In the genomic region with DNA sequence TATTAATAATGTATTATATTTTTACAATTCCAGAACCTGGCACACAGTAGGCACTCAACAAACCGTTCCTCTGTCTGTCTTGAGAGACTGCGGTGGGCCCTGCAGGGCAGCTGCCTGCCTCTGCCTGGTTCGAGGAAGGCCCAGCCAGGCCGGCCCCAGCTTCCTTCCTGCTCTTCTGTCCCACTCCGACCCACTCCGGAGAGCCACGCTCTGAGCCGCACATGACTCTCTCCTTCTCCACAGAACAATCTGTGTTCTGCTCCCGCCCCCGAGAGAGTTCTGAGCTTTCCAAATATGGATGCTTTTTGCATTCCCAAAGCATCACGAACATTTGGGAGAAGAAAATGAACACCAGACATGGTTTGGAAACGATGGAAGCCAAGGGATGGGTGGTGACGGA, we compare ENCODE assay signal across 8 cellular contexts. TPM values are rescaled to one million over a fixed set of nuclear protein-coding genes. Genes with fewer than 3 reads are reported as not detected.
DNase-seq lines count a peak whose midpoint lies in the region; ATAC-seq and TF ChIP-seq lines count a peak whose summit lies in the region.

No MANE protein-coding gene starts in this region.

- POLR2A ChIA-PET in AG04449 (lab: Yijun Ruan, JAX) (interaction anchor here (1.0 to 1.9 kb wide), 2 partner anchors 350 to 362 kb away, joined by 3 to 7 read pairs; partner anchors contain the start of gene CALM1), HEK293 (lab: Yijun Ruan, JAX) (interaction anchor here (0.9 kb wide), 1 partner anchor 362 kb away, joined by 6 read pairs; the partner anchor contains the start of gene CALM1)

- peaks cover 1% of the 10 kb centered on the region for H3K27me3 Mint-ChIP-seq in activated naive CD4-positive, alpha-beta T cell treated with anti-CD3 and anti-CD28 coated beads, Interleukin-2, amount 50 U/mL, for 24 hours

- WGBS in heart right ventricle, 2 donors = 14 to 18% methylated on average over 13 of the region's 13 CpGs

- H3K36me3 Mint-ChIP-seq in activated naive CD4-positive, alpha-beta T cell treated with anti-CD3 and anti-CD28 coated beads, Interleukin-2, amount 50 U/mL, for 24 hours = peaks cover 3% of the 10 kb centered on the region

- intact Hi-C loops in heart right ventricle (cut with DNase I) = loop anchor here in 8 of 10 donors (1.0 to 10.0 kb wide), 13 partner anchors 39 to 457 kb away; partner anchors contain the start of genes CALM1 (in 4 of the 8) and TTC7B (in 2 of the 8)

- TF ChIP-seq CTCF in AG04449 (IDR thresholded peaks at IDR 0.05; ENCODE audit: insufficient read depth, low read length, missing control alignments) (no peak), HEK293 (tag by site-specific recombination; IDR thresholded peaks at IDR 0.05) (no peak), heart right ventricle (IDR thresholded peaks at IDR 0.05) (no peak)

- ATAC-seq in heart right ventricle (peak; percentile 66 to 87 (median 82)), GM21423 (IDR thresholded peaks at IDR 0.05; ENCODE audit: unreplicated experiment) (no peak), GM18520 (IDR thresholded peaks at IDR 0.05; ENCODE audit: unreplicated experiment) (no peak)

- peak overlapping the region; percentile 79 for H3K4me3 Mint-ChIP-seq in activated naive CD4-positive, alpha-beta T cell treated with anti-CD3 and anti-CD28 coated beads, Interleukin-2, amount 50 U/mL, for 24 hours

- H3K4me3 ChIP-seq in AG04449 (ENCODE audit: low read depth, low read length) (peak overlapping the region; percentile 74), HEK293 (ENCODE audit: low read depth, low read length) (no peak overlapping the region), heart right ventricle (peak overlapping the region; percentile 39 to 66 (median 60))

- DNase-seq in AG04449 (ENCODE audit: low read depth, low spot score) (no peak), heart right ventricle (peak; percentile 61 to 64), putamen (ENCODE audit: low spot score) (peak; percentile 62), NCI-H2029 treated with DMSO at 0.1 percent for 48 hours (lab: John Stamatoyannopoulos, UW) (no peak)

- H3K9me3 Mint-ChIP-seq in activated naive CD4-positive, alpha-beta T cell treated with anti-CD3 and anti-CD28 coated beads, Interleukin-2, amount 50 U/mL, for 24 hours = peaks cover 8% of the 10 kb centered on the region

- H3K4me1 ChIP-seq in HEK293 (ENCODE audit: control insufficient read depth, insufficient read depth, low read length) (peaks cover 3% of the 10 kb centered on the region; the same call in 1 of the 2 replicates), heart right ventricle (peaks cover 4 to 34% (median 24%) of the 10 kb centered on the region in 9 donors)

- H3K4me1 Mint-ChIP-seq in activated naive CD4-positive, alpha-beta T cell treated with anti-CD3 and anti-CD28 coated beads, Interleukin-2, amount 50 U/mL, for 24 hours = peaks cover 21% of the 10 kb centered on the region

- no peaks in the 10 kb centered on the region; the same call in 1 of the 2 replicates for H3K9me3 ChIP-seq in HEK293 (ENCODE audit: control insufficient read depth, insufficient read depth, low read depth, low read length)
- peaks cover 0 to 16% (median 14%) of the 10 kb centered on the region in 11 donors for H3K9me3 ChIP-seq in heart right ventricle

- 0 out of 2 replicates have a peak overlapping the region, but pooled peaks have one; percentile 32 for H3K27ac ChIP-seq in HEK293 (ENCODE audit: extremely low read depth, low read depth, low read length)
- peak overlapping the region; percentile 91 to 98 (median 94) for H3K27ac ChIP-seq in heart right ventricle

- peak overlapping the region; percentile 87 for H3K27ac Mint-ChIP-seq in activated naive CD4-positive, alpha-beta T cell treated with anti-CD3 and anti-CD28 coated beads, Interleukin-2, amount 50 U/mL, for 24 hours

- CTCF ChIA-PET in AG04449 (lab: Yijun Ruan, JAX) (interaction anchor here (0.7 to 6.5 kb wide), 49 partner anchors 9 to 785 kb away, joined by 3 to 96 read pairs (median 6); partner anchors contain the start of genes PSMC1 and TTC7B), HEK293 (lab: Yijun Ruan, JAX) (interaction anchor here (0.5 to 4.6 kb wide), 19 partner anchors 9 to 1328 kb away, joined by 3 to 27 read pairs (median 6); partner anchors contain the start of gene TTC7B)

- H3K27me3 ChIP-seq in heart right ventricle = no peaks in the 10 kb centered on the region

- H3K36me3 ChIP-seq in HEK293 (ENCODE audit: control insufficient read depth in 2 of 2, insufficient read depth in 1 of 2, low read length in 2 of 2) (no peaks in the 10 kb centered on the region), heart right ventricle (peaks cover 0 to 8% (median 0%) of the 10 kb centered on the region in 9 donors)

TF ChIP-seq in HEK293, 187 proteins besides CTCF, POLR2A, EP300 and RAD21:
- TF ChIP-seq ZNF335 (tag by site-specific recombination; conservative IDR thresholded peaks at IDR 0.05) = peak; percentile 6; the same call in 1 of the 2 replicates
- no peak for TF ChIP-seq ZNF121 (tag by site-specific recombination; IDR thresholded peaks at IDR 0.05)
- peak; percentile 73 for TF ChIP-seq ZNF600 (tag by site-specific recombination; IDR thresholded peaks at IDR 0.05)
- TF ChIP-seq ZNF416 (tag by site-specific recombination; IDR thresholded peaks at IDR 0.05) = no peak

RNA-seq across cellular contexts. Expression of gene TTC7B, which starts 57.3 kb away (rescaled TPM):
- total RNA-seq in heart right ventricle = 10 to 100 TPM; 59.1 to 79.4 (median 66.6) TPM
- 10 to 100 TPM; 23.0 to 23.5 TPM for polyA plus RNA-seq in heart right ventricle

Comparison
In these comparisons a context has a peak if more than half of its experiments do, and no peak if none do; other contexts are left out.
1. DNase-seq: peak in heart right ventricle (2 of 2) and putamen (single experiment); none in AG04449 (single experiment) and NCI-H2029 treated with DMSO at 0.1 percent for 48 hours (single experiment).
2. ATAC-seq: peak in heart right ventricle (8 of 8); none in GM21423 (single experiment) and GM18520 (single experiment).